ENCODE assay signal across 22 cellular contexts in genomic region chr17:31663576-31663975, GRCh38.
DNase-seq lines count a peak whose midpoint lies in the region; FAIRE-seq and TF ChIP-seq lines count a peak whose summit lies in the region.
"Had no signal": no experiment of that assay in that cellular context is flagged by ENCODE, and none has a peak within 500 bp of the region (broad histone marks: within the 10 kb centered on the region; RNA-seq: fewer than 3 reads in every experiment).

No MANE protein-coding gene starts in this region.

- H3K27ac Mint-ChIP-seq in activated T-helper 1 cell treated with anti-CD3 and anti-CD28 coated beads, Interleukin-12 subunit alpha, Interleukin-12 subunit beta, Interleukin-2, Interleukin-4 antibody, amounts not matched to agents 30 ng/mL and 10 ng/mL and 1 ng/mL, durations not matched to agents 14 hours and 24 hours and 36 hours = peak overlapping the region; percentile 1
- no peak overlapping the region for H3K27ac Mint-ChIP-seq in activated CD4-positive, alpha-beta memory T cell treated with anti-CD3 and anti-CD28 coated beads for 36 hours
- H3K27ac Mint-ChIP-seq: activated CD8-positive, alpha-beta T cell treated with anti-CD3 and anti-CD28 coated beads, Interleukin-2, amount 10 ng/mL, durations not matched to agents 7 days and 5 days; nephron; stimulated activated naive CD8-positive, alpha-beta T cell treated with anti-CD3 and anti-CD28 coated beads, Interleukin-15, amount 100 ng/mL, for 72 hours had no signal

- peaks cover 9% of the 10 kb centered on the region for H3K27me3 Mint-ChIP-seq in activated T-helper 1 cell treated with anti-CD3 and anti-CD28 coated beads, Interleukin-12 subunit alpha, Interleukin-12 subunit beta, Interleukin-2, Interleukin-4 antibody, amounts not matched to agents 30 ng/mL and 10 ng/mL and 1 ng/mL, durations not matched to agents 14 hours and 24 hours and 36 hours (ENCODE audit: insufficient read depth)
- peaks cover 14% of the 10 kb centered on the region for H3K27me3 Mint-ChIP-seq in activated CD4-positive, alpha-beta memory T cell treated with anti-CD3 and anti-CD28 coated beads for 36 hours

- no peak for FAIRE-seq in urothelium cell line (lab: Jason Lieb, UNC)
- FAIRE-seq: bronchial epithelial cell, frontal cortex, TTC549 had no signal

- no peak overlapping the region for H3K4me3 Mint-ChIP-seq in activated T-helper 1 cell treated with anti-CD3 and anti-CD28 coated beads, Interleukin-12 subunit alpha, Interleukin-12 subunit beta, Interleukin-2, Interleukin-4 antibody, amounts not matched to agents 30 ng/mL and 10 ng/mL and 1 ng/mL, durations not matched to agents 14 hours and 24 hours and 36 hours
- H3K4me3 Mint-ChIP-seq in activated CD4-positive, alpha-beta memory T cell treated with anti-CD3 and anti-CD28 coated beads for 36 hours = no peak overlapping the region
- H3K4me3 Mint-ChIP-seq: activated CD8-positive, alpha-beta T cell treated with anti-CD3 and anti-CD28 coated beads, Interleukin-2, amount 10 ng/mL, durations not matched to agents 7 days and 5 days; nephron; stimulated activated naive CD8-positive, alpha-beta T cell treated with anti-CD3 and anti-CD28 coated beads, Interleukin-15, amount 100 ng/mL, for 72 hours had no signal

- CTCF ChIA-PET in activated CD4-positive, alpha-beta memory T cell treated with anti-CD3 and anti-CD28 coated beads for 36 hours (lab: Charles Lee) = no interaction called here

- TF ChIP-seq CTCF in fibroblast of mammary gland (conservative IDR thresholded peaks at IDR 0.05; ENCODE audit: control insufficient read depth, insufficient read depth, low read depth, low read length) = no peak

- H3K9me3 Mint-ChIP-seq in activated T-helper 1 cell treated with anti-CD3 and anti-CD28 coated beads, Interleukin-12 subunit alpha, Interleukin-12 subunit beta, Interleukin-2, Interleukin-4 antibody, amounts not matched to agents 30 ng/mL and 10 ng/mL and 1 ng/mL, durations not matched to agents 14 hours and 24 hours and 36 hours = peaks cover 23% of the 10 kb centered on the region
- peaks cover 27% of the 10 kb centered on the region for H3K9me3 Mint-ChIP-seq in activated CD4-positive, alpha-beta memory T cell treated with anti-CD3 and anti-CD28 coated beads for 36 hours

- peaks cover 15% of the 10 kb centered on the region for H3K4me1 Mint-ChIP-seq in activated T-helper 1 cell treated with anti-CD3 and anti-CD28 coated beads, Interleukin-12 subunit alpha, Interleukin-12 subunit beta, Interleukin-2, Interleukin-4 antibody, amounts not matched to agents 30 ng/mL and 10 ng/mL and 1 ng/mL, durations not matched to agents 14 hours and 24 hours and 36 hours (ENCODE audit: low read depth)
- no peaks in the 10 kb centered on the region for H3K4me1 Mint-ChIP-seq in activated CD4-positive, alpha-beta memory T cell treated with anti-CD3 and anti-CD28 coated beads for 36 hours (ENCODE audit: low read depth)
- H3K4me1 Mint-ChIP-seq: nephron; stimulated activated naive CD8-positive, alpha-beta T cell treated with anti-CD3 and anti-CD28 coated beads, Interleukin-15, amount 100 ng/mL, for 72 hours had no signal

- intact Hi-C loops in activated T-helper 1 cell treated with anti-CD3 and anti-CD28 coated beads, Interleukin-12 subunit alpha, Interleukin-12 subunit beta, Interleukin-2, Interleukin-4 antibody, amounts not matched to agents 30 ng/mL and 10 ng/mL and 1 ng/mL, durations not matched to agents 14 hours and 24 hours and 36 hours (cut with micrococcal nuclease) = no loop called here
- intact Hi-C loops in activated CD4-positive, alpha-beta memory T cell treated with anti-CD3 and anti-CD28 coated beads for 36 hours (cut with micrococcal nuclease) = no loop called here

- H3K36me3 Mint-ChIP-seq in activated T-helper 1 cell treated with anti-CD3 and anti-CD28 coated beads, Interleukin-12 subunit alpha, Interleukin-12 subunit beta, Interleukin-2, Interleukin-4 antibody, amounts not matched to agents 30 ng/mL and 10 ng/mL and 1 ng/mL, durations not matched to agents 14 hours and 24 hours and 36 hours (ENCODE audit: low read depth) = peaks cover 4% of the 10 kb centered on the region
- H3K36me3 Mint-ChIP-seq in activated CD4-positive, alpha-beta memory T cell treated with anti-CD3 and anti-CD28 coated beads for 36 hours = peaks cover 3% of the 10 kb centered on the region

- POLR2A ChIA-PET in activated CD4-positive, alpha-beta memory T cell treated with anti-CD3 and anti-CD28 coated beads for 36 hours (lab: Charles Lee) = no interaction called here

- H3K4me3 ChIP-seq in fibroblast of mammary gland (ENCODE audit: control insufficient read depth, low read depth, low read length) = no peak overlapping the region
- H3K4me3 ChIP-seq: tibial nerve had no signal

- DNase-seq in HCEC 1CT (peak; percentile 2), fibroblast of mammary gland (ENCODE audit: low read depth) (peak; percentile 39), myocyte (ENCODE audit: low read depth) (peak; percentile 36), urothelium cell line (ENCODE audit: low spot score) (no peak), kidney tubule cell (ENCODE audit: low spot score) (no peak)
- no peak for DNase-seq in activated T-helper 1 cell treated with anti-CD3 and anti-CD28 coated beads, Interleukin-12 subunit alpha, Interleukin-12 subunit beta, Interleukin-2, Interleukin-4 antibody, amounts not matched to agents 30 ng/mL and 10 ng/mL and 1 ng/mL, durations not matched to agents 14 hours and 24 hours and 36 hours (ENCODE audit: low spot score)
- no peak for DNase-seq in stimulated activated CD4-positive, alpha-beta T cell treated with anti-CD3 and anti-CD28 coated beads, Interleukin-2, amount 100 ng/mL, for 48 hours
- DNase-seq in activated CD4-positive, alpha-beta memory T cell treated with anti-CD3 and anti-CD28 coated beads for 36 hours = no peak
- DNase-seq: activated CD4-positive, CD25-positive, alpha-beta regulatory T cell treated with anti-CD3 and anti-CD28 coated beads, Interleukin-2, amount 50 U/mL, for 72 hours; activated CD8-positive, alpha-beta T cell treated with anti-CD3 and anti-CD28 coated beads, Interleukin-2, amount 10 ng/mL, durations not matched to agents 7 days and 5 days; activated T-cell treated with anti-CD3 and anti-CD28 coated beads for 4 hours; cortex of kidney; NCI-H1694; NCI-H2171 treated with DMSO at 0.1 percent for 48 hours; NCI-H526; stimulated activated CD4-positive, alpha-beta T cell treated with anti-CD3 and anti-CD28 coated beads, Interleukin-15, amount 100 ng/mL, for 24 hours; stimulated activated naive CD8-positive, alpha-beta T cell treated with anti-CD3 and anti-CD28 coated beads, Interleukin-15, amount 100 ng/mL, for 72 hours had no signal

Comparison
In these comparisons a context has a peak if more than half of its experiments do, and no peak if none do; other contexts are left out.
1. DNase-seq: peak in HCEC 1CT (single experiment), fibroblast of mammary gland (single experiment) and myocyte (single experiment); none in activated T-helper 1 cell treated with anti-CD3 and anti-CD28 coated beads, Interleukin-12 subunit alpha, Interleukin-12 subunit beta, Interleukin-2, Interleukin-4 antibody, amounts not matched to agents 30 ng/mL and 10 ng/mL and 1 ng/mL, durations not matched to agents 14 hours and 24 hours and 36 hours (single experiment), stimulated activated CD4-positive, alpha-beta T cell treated with anti-CD3 and anti-CD28 coated beads, Interleukin-2, amount 100 ng/mL, for 48 hours (0 of 2), urothelium cell line (single experiment), activated CD4-positive, alpha-beta memory T cell treated with anti-CD3 and anti-CD28 coated beads for 36 hours (single experiment) and kidney tubule cell (single experiment).